9 cellular contexts compared by ENCODE assay signal in the genomic region with DNA sequence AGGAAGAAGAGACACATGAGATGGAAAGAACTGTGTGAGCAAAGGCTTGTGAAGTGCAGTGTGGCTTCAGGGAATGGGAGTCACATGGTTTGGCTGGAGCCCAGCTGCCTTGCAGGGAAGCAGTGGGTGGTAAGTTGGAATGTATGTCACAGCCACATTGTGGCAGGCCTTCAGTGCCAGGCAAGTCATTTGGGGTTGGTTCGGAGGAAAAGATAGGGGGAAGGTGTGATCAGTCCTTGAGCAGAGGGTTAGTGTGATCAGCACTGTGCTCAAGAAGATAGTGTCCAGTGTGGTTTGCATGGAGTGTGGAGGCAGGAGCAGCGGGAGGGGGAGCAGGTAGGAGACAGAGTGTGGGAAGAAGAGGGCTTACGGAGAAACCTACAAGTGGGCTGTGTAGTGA. TPM values are rescaled to one million over a fixed set of nuclear protein-coding genes. Genes with fewer than 3 reads are reported as not detected.
DNase-seq lines count a peak whose midpoint lies in the region; ATAC-seq and TF ChIP-seq lines count a peak whose summit lies in the region.
"Had no signal": no experiment of that assay in that cellular context is flagged by ENCODE, and none has a peak within 500 bp of the region (broad histone marks: within the 10 kb centered on the region; RNA-seq: fewer than 3 reads in every experiment).

No MANE protein-coding gene starts in this region.

- H3K9me3 Mint-ChIP-seq in Caco-2 (ENCODE audit: unreplicated experiment) (no peaks in the 10 kb centered on the region), nephron (no peaks in the 10 kb centered on the region)

- DNase-seq in Caco-2 (no peak), NCI-H2029 treated with DMSO at 0.1 percent for 48 hours (lab: John Stamatoyannopoulos, UW) (peak; percentile 22), GDM1 (lab: John Stamatoyannopoulos, UW) (no peak), WERI-Rb-1 (no peak)
- DNase-seq: T1000 had no signal

- H3K27ac ChIP-seq in cingulate gyrus (ENCODE audit: low read depth, low read length) (peak overlapping the region; percentile 4), WERI-Rb-1 (no peak overlapping the region)

- H3K4me1 Mint-ChIP-seq in Caco-2 (ENCODE audit: low read depth, unreplicated experiment) = peaks cover 48% of the 10 kb centered on the region
- peaks cover 41% of the 10 kb centered on the region for H3K4me1 Mint-ChIP-seq in nephron

- peaks cover 58% of the 10 kb centered on the region for H3K4me1 ChIP-seq in Caco-2

- no peak for TF ChIP-seq CTCF in Caco-2 (IDR thresholded peaks at IDR 0.05; ENCODE audit: insufficient read depth in 1 of 2, low read depth in 1 of 2, low read length in 1 of 2, severe bottlenecking in 1 of 2, unreplicated experiment in 1 of 2)
- TF ChIP-seq CTCF in nephron (IDR thresholded peaks at IDR 0.05; ENCODE audit: unreplicated experiment in 3 of 3) = no peak
- no peak for TF ChIP-seq CTCF in WERI-Rb-1 (IDR thresholded peaks at IDR 0.05; ENCODE audit: low read depth, low read length)

- H3K9me3 ChIP-seq in Caco-2 = no peaks in the 10 kb centered on the region
- no peaks in the 10 kb centered on the region for H3K9me3 ChIP-seq in WERI-Rb-1 (ENCODE audit: severe bottlenecking)

- intact Hi-C loops in Caco-2 (cut with micrococcal nuclease; ENCODE audit: unreplicated experiment) = no loop called here

- no peaks in the 10 kb centered on the region for H3K27me3 ChIP-seq in Caco-2 (replicated peaks; ENCODE audit: control insufficient read depth, insufficient read depth, low read length)
- H3K27me3 ChIP-seq in WERI-Rb-1 (ENCODE audit: insufficient read depth, low read depth, severe bottlenecking) = no peaks in the 10 kb centered on the region

- peak overlapping the region; percentile 4 for H3K27ac Mint-ChIP-seq in Caco-2 (ENCODE audit: unreplicated experiment)
- H3K27ac Mint-ChIP-seq in nephron = peak overlapping the region in 2 of 3 experiments; percentile 2 to 8

- H3K36me3 Mint-ChIP-seq in Caco-2 (ENCODE audit: insufficient read depth, unreplicated experiment) = no peaks in the 10 kb centered on the region
- H3K36me3 Mint-ChIP-seq in nephron (ENCODE audit: low read depth) = no peaks in the 10 kb centered on the region

- POLR2A ChIA-PET in Caco-2 (lab: Charles Lee) = no interaction called here

- H3K36me3 ChIP-seq in Caco-2 (ENCODE audit: control insufficient read depth, insufficient read depth, low read length) (no peaks in the 10 kb centered on the region), WERI-Rb-1 (no peaks in the 10 kb centered on the region)

- no TSS peak for BruUV-seq in Caco-2 (replicated peaks; lab: Mats Ljungman, UMichigan)

- H3K27me3 Mint-ChIP-seq in Caco-2 (ENCODE audit: insufficient read depth, unreplicated experiment) (no peaks in the 10 kb centered on the region), nephron (ENCODE audit: low read depth) (no peaks in the 10 kb centered on the region)

- CTCF ChIA-PET in Caco-2 (lab: Charles Lee) = no interaction called here

- H3K4me3 ChIP-seq in Caco-2 (ENCODE audit: low read depth, low read length) (no peak overlapping the region), WERI-Rb-1 (ENCODE audit: low read depth, low read length) (no peak overlapping the region)

- ATAC-seq in HG03175 (IDR thresholded peaks at IDR 0.05; ENCODE audit: unreplicated experiment) = no peak
- no peak for ATAC-seq in HG02852 (IDR thresholded peaks at IDR 0.05; ENCODE audit: unreplicated experiment)

- H3K4me3 Mint-ChIP-seq in Caco-2 (ENCODE audit: unreplicated experiment) = no peak overlapping the region
- H3K4me3 Mint-ChIP-seq in nephron = no peak overlapping the region

RNA-seq across cellular contexts. Expression of a gene that starts 46.4 kb away (rescaled TPM):
- total RNA-seq in Caco-2 (2022) = 74.6 and 79.8 TPM in 2 replicates
